ENCODE assay signal across 1 cellular context in genomic region chr15:32656091-32656860, GRCh38.
TF ChIP-seq lines count a peak whose summit lies in the region.

No MANE protein-coding gene starts in this region.

TF ChIP-seq in HepG2, 621 proteins besides CTCF, POLR2A, EP300 and RAD21:
- TF ChIP-seq NCOA1 (CRISPR knock-in tag; IDR thresholded peaks at IDR 0.05) (no peak), GPBP1L1 (CRISPR knock-in tag; IDR thresholded peaks at IDR 0.05) (no peak), TCF7 (IDR thresholded peaks at IDR 0.05; ENCODE audit: low read depth) (no peak), ZSCAN30 (CRISPR knock-in tag; IDR thresholded peaks at IDR 0.05) (no peak), ZBTB7B (CRISPR knock-in tag; IDR thresholded peaks at IDR 0.05) (no peak), ZNF232 (CRISPR knock-in tag; IDR thresholded peaks at IDR 0.05; ENCODE audit: borderline replicate concordance) (no peak), CREM (IDR thresholded peaks at IDR 0.05) (no peak), CREM (CRISPR knock-in tag; IDR thresholded peaks at IDR 0.05) (no peak)
